In the genomic region with DNA sequence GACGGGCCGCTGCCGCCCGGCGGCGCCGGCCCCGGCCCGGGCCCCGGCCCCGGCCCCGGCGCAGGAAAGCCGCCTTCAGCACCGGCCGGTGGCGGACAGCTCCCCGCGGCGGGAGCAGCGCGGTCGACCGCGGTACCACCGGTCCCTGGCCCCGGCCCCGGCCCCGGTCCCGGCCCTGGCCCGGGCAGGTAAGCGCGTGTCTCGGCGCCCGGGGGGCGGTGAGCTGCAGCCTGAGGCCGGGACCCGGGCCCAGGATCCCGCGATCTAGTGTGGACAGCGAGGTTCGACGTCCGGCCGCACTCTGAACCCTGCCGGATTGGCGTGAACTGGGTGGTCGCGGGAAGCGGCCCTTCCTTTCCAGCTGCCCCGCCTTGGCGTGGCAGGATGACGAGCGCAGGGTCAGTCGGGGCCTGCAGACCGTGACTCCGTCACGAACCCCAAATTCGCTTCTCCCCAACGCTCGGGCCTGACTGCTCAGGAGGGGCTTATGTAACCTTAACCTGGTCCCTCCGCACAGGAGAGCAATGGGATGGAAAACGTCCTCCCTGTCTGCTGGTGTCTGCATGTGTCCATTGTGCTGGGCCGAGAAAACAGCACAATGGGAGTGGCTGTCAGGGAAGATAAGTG, we compare ENCODE assay signal across 8 cellular contexts.
DNase-seq lines count a peak whose midpoint lies in the region; ATAC-seq and TF ChIP-seq lines count a peak whose summit lies in the region.

No MANE protein-coding gene starts in this region.

- TF ChIP-seq CTCF in choroid plexus epithelial cell (conservative IDR thresholded peaks at IDR 0.05; ENCODE audit: low read depth, low read length) = no peak

- peak overlapping the region; percentile 42 for H3K4me3 Mint-ChIP-seq in memory B cell
- H3K4me3 Mint-ChIP-seq in stimulated activated naive B cell treated with anti-CD40 and anti-IgM and Interleukin-4, amounts not matched to agents 10 μg/mL and 1 μg/mL and 100 μg/mL, for 72 hours = peak overlapping the region; percentile 53 to 65

- peak overlapping the region; percentile 75 for H3K4me3 ChIP-seq in choroid plexus epithelial cell (ENCODE audit: low read depth, low read length)

- DNase-seq in NOMO-1 (lab: John Stamatoyannopoulos, UW; ENCODE audit: unreplicated experiment in 2 of 2) (peak; percentile 23 to 51), NOMO-1 treated with dmso at 0.1 percent for 144 hours (lab: John Stamatoyannopoulos, UW; ENCODE audit: unreplicated experiment) (no peak), T-helper 22 cell (ENCODE audit: low read depth) (peak; percentile 20), choroid plexus epithelial cell (ENCODE audit: low read depth) (peak; percentile 48), memory B cell (ENCODE audit: low spot score in 2 of 2) (peak; percentile 54 to 70), NCI-H2107 treated with DMSO at 0.1 percent for 48 hours (lab: John Stamatoyannopoulos, UW; ENCODE audit: unreplicated experiment) (no peak)
- DNase-seq in stimulated activated naive B cell treated with anti-CD40 and anti-IgM and Interleukin-4, amounts not matched to agents 10 μg/mL and 1 μg/mL and 100 μg/mL, for 72 hours = no peak

- H3K4me1 Mint-ChIP-seq in memory B cell = peaks cover 8% of the 10 kb centered on the region
- H3K4me1 Mint-ChIP-seq in stimulated activated naive B cell treated with anti-CD40 and anti-IgM and Interleukin-4, amounts not matched to agents 10 μg/mL and 1 μg/mL and 100 μg/mL, for 72 hours = peaks cover 10 to 17% of the 10 kb centered on the region in 2 donors

- ATAC-seq in HG03103 (IDR thresholded peaks at IDR 0.05; ENCODE audit: low read depth, unreplicated experiment) (peak; percentile 47), memory B cell (ENCODE audit: low read depth) (peak; percentile 79)
- peak; percentile 73 to 74 for ATAC-seq in stimulated activated naive B cell treated with anti-CD40 and anti-IgM and Interleukin-4, amounts not matched to agents 10 μg/mL and 1 μg/mL and 100 μg/mL, for 72 hours (replicated peaks)

- no peaks in the 10 kb centered on the region for H3K36me3 Mint-ChIP-seq in memory B cell
- peaks cover 0 to 3% of the 10 kb centered on the region in 2 donors for H3K36me3 Mint-ChIP-seq in stimulated activated naive B cell treated with anti-CD40 and anti-IgM and Interleukin-4, amounts not matched to agents 10 μg/mL and 1 μg/mL and 100 μg/mL, for 72 hours

- H3K9me3 Mint-ChIP-seq in memory B cell = peaks cover 2% of the 10 kb centered on the region
- peaks cover 1 to 5% of the 10 kb centered on the region in 2 donors for H3K9me3 Mint-ChIP-seq in stimulated activated naive B cell treated with anti-CD40 and anti-IgM and Interleukin-4, amounts not matched to agents 10 μg/mL and 1 μg/mL and 100 μg/mL, for 72 hours

- H3K27me3 Mint-ChIP-seq in memory B cell = peaks cover 28% of the 10 kb centered on the region
- peaks cover 60 to 70% of the 10 kb centered on the region in 2 donors for H3K27me3 Mint-ChIP-seq in stimulated activated naive B cell treated with anti-CD40 and anti-IgM and Interleukin-4, amounts not matched to agents 10 μg/mL and 1 μg/mL and 100 μg/mL, for 72 hours

- H3K27ac Mint-ChIP-seq in memory B cell = no peak overlapping the region
- no peak overlapping the region for H3K27ac Mint-ChIP-seq in stimulated activated naive B cell treated with anti-CD40 and anti-IgM and Interleukin-4, amounts not matched to agents 10 μg/mL and 1 μg/mL and 100 μg/mL, for 72 hours

Comparison
In these comparisons a context has a peak if more than half of its experiments do, and no peak if none do; other contexts are left out.
1. DNase-seq: peak in NOMO-1 (2 of 2), T-helper 22 cell (single experiment), choroid plexus epithelial cell (single experiment) and memory B cell (2 of 2); none in NOMO-1 treated with dmso at 0.1 percent for 144 hours (single experiment), stimulated activated naive B cell treated with anti-CD40 and anti-IgM and Interleukin-4, amounts not matched to agents 10 μg/mL and 1 μg/mL and 100 μg/mL, for 72 hours (single experiment) and NCI-H2107 treated with DMSO at 0.1 percent for 48 hours (single experiment).
2. Peak in every context shown above with its lines, with median percentiles within 50 percentile points of each other: ATAC-seq.